Comparison of ENCODE assay signal across 8 cellular contexts in genomic region chr20:57395111-57395959, GRCh38. TPM values are rescaled to one million over a fixed set of nuclear protein-coding genes. Genes with fewer than 3 reads are reported as not detected.
DNase-seq lines count a peak whose midpoint lies in the region; ATAC-seq and TF ChIP-seq lines count a peak whose summit lies in the region.

No MANE protein-coding gene starts in this region.

- H3K79me2 ChIP-seq in Loucy (ENCODE audit: insufficient read depth, low read length), result peaks cover 88% of the 10 kb centered on the region

- TF ChIP-seq CTCF in Loucy (conservative IDR thresholded peaks at IDR 0.05; ENCODE audit: low read length) (no peak), breast epithelium (IDR thresholded peaks at IDR 0.05) (no peak)

- peak overlapping the region; percentile 7 for H3K4me3 ChIP-seq in Loucy (ENCODE audit: low read length, poor library complexity, severe bottlenecking)
- H3K4me3 ChIP-seq in breast epithelium, result peak overlapping the region in 1 of 3 donors; percentile 39
- peak overlapping the region; percentile 65 to 89 (median 71) for H3K4me3 ChIP-seq in skeletal muscle tissue (ENCODE audit: low read length in 3 of 3)

- intact Hi-C loops in breast epithelium (cut with DNase I; ENCODE audit: low total_unique reads), result loop anchor here (10.0 kb wide), 1 partner anchor 99 kb away; no protein-coding TSS in a partner anchor

- 0 out of 2 replicates have a peak, but pooled peaks cover 3% of the 10 kb centered on the region for H3F3A ChIP-seq in Loucy (ENCODE audit: low read depth)

- H2AFZ ChIP-seq in Loucy (ENCODE audit: low read length), result no peak overlapping the region

- H3K4me1 ChIP-seq in Loucy (ENCODE audit: insufficient read depth, low read length, poor library complexity, severe bottlenecking), result peaks cover 55% of the 10 kb centered on the region
- peaks cover 5 to 35% of the 10 kb centered on the region in 2 donors for H3K4me1 ChIP-seq in breast epithelium
- H3K4me1 ChIP-seq in skeletal muscle tissue (ENCODE audit: control insufficient read depth in 3 of 3, insufficient read depth in 3 of 3, low read length in 3 of 3), result peaks cover 80 to 86% (median 83%) of the 10 kb centered on the region in 3 donors

- DNase-seq in breast epithelium (ENCODE audit: low spot score in 2 of 2) (peak in 1 of 2 donors; percentile 62), inferior parietal cortex (ENCODE audit: extremely low spot score) (peak; percentile 84), DMS153 treated with DMSO at 0.1 percent for 48 hours (lab: John Stamatoyannopoulos, UW; ENCODE audit: unreplicated experiment) (no peak), NCI-H1694 treated with DMSO at 0.1 percent for 48 hours (lab: John Stamatoyannopoulos, UW) (no peak)

- ATAC-seq in HG03457 (IDR thresholded peaks at IDR 0.05; ENCODE audit: unreplicated experiment) (no peak), HG02678 (IDR thresholded peaks at IDR 0.05; ENCODE audit: unreplicated experiment) (no peak)

- H3K27me3 ChIP-seq in Loucy (ENCODE audit: insufficient read depth, low read length, poor library complexity, severe bottlenecking) (no peaks in the 10 kb centered on the region), breast epithelium (no peaks in the 10 kb centered on the region), skeletal muscle tissue (ENCODE audit: control insufficient read depth in 3 of 3, insufficient read depth in 3 of 3, low read length in 3 of 3) (no peaks in the 10 kb centered on the region)

- peaks cover 84% of the 10 kb centered on the region for H4K20me1 ChIP-seq in Loucy (ENCODE audit: insufficient read depth, low read length, poor library complexity, severe bottlenecking)

- peak overlapping the region; percentile 98 for H3K4me2 ChIP-seq in Loucy (ENCODE audit: low read depth, low read length, poor library complexity, severe bottlenecking)

- H3K9me3 ChIP-seq in Loucy (ENCODE audit: insufficient read depth, low read depth, low read length) (no peaks in the 10 kb centered on the region), breast epithelium (no peaks in the 10 kb centered on the region), skeletal muscle tissue (ENCODE audit: control insufficient read depth in 3 of 3, low read length in 3 of 3) (no peaks in the 10 kb centered on the region)

- no peak for TF ChIP-seq POLR2A in breast epithelium (IDR thresholded peaks at IDR 0.05)

- peak overlapping the region; percentile 73 to 74 for H3K27ac ChIP-seq in breast epithelium
- H3K27ac ChIP-seq in skeletal muscle tissue (ENCODE audit: low read depth, low read length), result peak overlapping the region; percentile 90

- H3K9ac ChIP-seq in Loucy (ENCODE audit: low read depth, low read length, poor library complexity, severe bottlenecking), result no peak overlapping the region
- H3K9ac ChIP-seq in skeletal muscle tissue (ENCODE audit: low read depth in 1 of 3, low read length in 3 of 3), result peak overlapping the region; percentile 77 to 98 (median 86)

- H3K36me3 ChIP-seq in Loucy (ENCODE audit: insufficient read depth, low read length) (peaks cover 30% of the 10 kb centered on the region; the same call in 1 of the 2 replicates), breast epithelium (no peaks in the 10 kb centered on the region), skeletal muscle tissue (ENCODE audit: control insufficient read depth in 3 of 3, insufficient read depth in 3 of 3, low read length in 3 of 3) (peaks cover 23 to 27% (median 27%) of the 10 kb centered on the region in 3 donors)

- no peaks in the 10 kb centered on the region for H3K9me2 ChIP-seq in Loucy (replicated peaks; ENCODE audit: low read depth, low read length)

RNA-seq across cellular contexts. Expression of gene RBM38, which starts 4.1 kb away (rescaled TPM):
- 10 to 100 TPM in 2 of 3 donors, 1 to 10 TPM in 1; 5.1 to 13.5 (median 10.5) TPM for total RNA-seq in breast epithelium
- 60.0 TPM for total RNA-seq in skeletal muscle tissue

RNA-seq across cellular contexts. Expression of gene RAE1, which starts 44.3 kb away (rescaled TPM):
- total RNA-seq in breast epithelium (10 to 100 TPM; 13.8 to 26.9 (median 17.4) TPM), skeletal muscle tissue (18.3 TPM)
